ENCODE assay signal across 11 cellular contexts in the genomic region with DNA sequence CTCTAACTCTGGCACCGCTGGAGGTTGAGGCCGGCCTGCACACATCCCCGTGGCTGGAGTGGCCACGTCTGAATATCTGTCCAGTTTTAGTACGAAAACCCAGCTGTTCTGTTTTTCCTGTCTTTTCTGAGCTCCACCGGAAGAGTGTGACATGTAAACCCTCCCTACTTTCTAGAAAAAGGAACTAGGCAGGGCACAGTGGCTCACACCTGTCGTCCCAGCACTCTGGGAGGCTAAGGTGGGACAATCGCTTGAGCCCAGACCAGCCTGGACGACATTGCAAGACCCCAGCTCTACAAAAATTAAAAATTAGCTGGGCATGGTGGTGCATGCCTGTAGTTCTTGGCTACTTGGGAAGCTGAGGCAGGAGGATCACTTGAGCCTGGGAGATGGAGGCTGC. TPM values are rescaled to one million over a fixed set of nuclear protein-coding genes. Genes with fewer than 3 reads are reported as not detected.
DNase-seq lines count a peak whose midpoint lies in the region; ATAC-seq and TF ChIP-seq lines count a peak whose summit lies in the region.
"Had no signal": no experiment of that assay in that cellular context is flagged by ENCODE, and none has a peak within 500 bp of the region (broad histone marks: within the 10 kb centered on the region; RNA-seq: fewer than 3 reads in every experiment).

No MANE protein-coding gene starts in this region.

- H3K4me1 Mint-ChIP-seq in activated T-cell treated with anti-CD3 and anti-CD28 coated beads, Interleukin-2, amount 50 U/mL, for 24 hours (ENCODE audit: low read depth), result peaks cover 41% of the 10 kb centered on the region
- peaks cover 38% of the 10 kb centered on the region for H3K4me1 Mint-ChIP-seq in central memory CD8-positive, alpha-beta T cell
- H3K4me1 Mint-ChIP-seq in stimulated activated naive B cell treated with anti-CD40 and anti-IgM and Interleukin-4, amounts not matched to agents 10 μg/mL and 1 μg/mL and 100 μg/mL, for 72 hours, result peaks cover 24 to 44% of the 10 kb centered on the region in 2 donors

- no peaks in the 10 kb centered on the region for H3K9me3 Mint-ChIP-seq in activated T-cell treated with anti-CD3 and anti-CD28 coated beads, Interleukin-2, amount 50 U/mL, for 24 hours
- no peaks in the 10 kb centered on the region for H3K9me3 Mint-ChIP-seq in central memory CD8-positive, alpha-beta T cell
- no peaks in the 10 kb centered on the region for H3K9me3 Mint-ChIP-seq in stimulated activated naive B cell treated with anti-CD40 and anti-IgM and Interleukin-4, amounts not matched to agents 10 μg/mL and 1 μg/mL and 100 μg/mL, for 72 hours

- H3K27ac ChIP-seq in KOPT-K1 (ENCODE audit: low read depth, low read length, poor library complexity, severe bottlenecking) (peak overlapping the region; percentile 39), SK-N-SH (ENCODE audit: low read depth in 2 of 2, low read length in 1 of 2) (no peak overlapping the region)

- WGBS in SK-N-SH (ENCODE audit: low lambda C conversion rate), result 61% methylated on average over 9 of the region's 9 CpGs

- peak overlapping the region; percentile 87 for H3K27ac Mint-ChIP-seq in activated T-cell treated with anti-CD3 and anti-CD28 coated beads, Interleukin-2, amount 50 U/mL, for 24 hours
- H3K27ac Mint-ChIP-seq in central memory CD8-positive, alpha-beta T cell (ENCODE audit: low read depth), result no peak overlapping the region
- H3K27ac Mint-ChIP-seq in stimulated activated naive B cell treated with anti-CD40 and anti-IgM and Interleukin-4, amounts not matched to agents 10 μg/mL and 1 μg/mL and 100 μg/mL, for 72 hours, result peak overlapping the region; percentile 96

- no peaks in the 10 kb centered on the region for H4K20me1 ChIP-seq in SK-N-SH (ENCODE audit: insufficient read depth)

- no peak for TF ChIP-seq CTCF in SK-N-SH (IDR thresholded peaks at IDR 0.05)

- no peak for TF ChIP-seq EP300 in SK-N-SH (IDR thresholded peaks at IDR 0.05; ENCODE audit: borderline replicate concordance in 1 of 2, low read depth in 1 of 2, low read length in 1 of 2)

- no peaks in the 10 kb centered on the region for H3K27me3 Mint-ChIP-seq in activated T-cell treated with anti-CD3 and anti-CD28 coated beads, Interleukin-2, amount 50 U/mL, for 24 hours
- no peaks in the 10 kb centered on the region for H3K27me3 Mint-ChIP-seq in central memory CD8-positive, alpha-beta T cell
- H3K27me3 Mint-ChIP-seq in stimulated activated naive B cell treated with anti-CD40 and anti-IgM and Interleukin-4, amounts not matched to agents 10 μg/mL and 1 μg/mL and 100 μg/mL, for 72 hours, result no peaks in the 10 kb centered on the region

- CTCF ChIA-PET in SK-N-SH (lab: Yijun Ruan, JAX), result interaction anchor here (12.2 kb wide), 1 partner anchor 351 kb away, joined by 147 read pairs; a partner anchor contains a TSS

- H3K9ac ChIP-seq in SK-N-SH, result no peak overlapping the region

- peak; percentile 46 for DNase-seq in activated T-cell treated with anti-CD3 and anti-CD28 coated beads, Interleukin-2, amount 50 U/mL, for 24 hours
- DNase-seq in activated T-cell treated with anti-CD3 and anti-CD28 coated beads for 4 hours (no peak), SK-N-SH (no peak)
- no peak for DNase-seq in central memory CD8-positive, alpha-beta T cell (ENCODE audit: low spot score in 2 of 2)
- DNase-seq in stimulated activated naive B cell treated with anti-CD40 and anti-IgM and Interleukin-4, amounts not matched to agents 10 μg/mL and 1 μg/mL and 100 μg/mL, for 72 hours, result no peak
- DNase-seq in stimulated activated CD4-positive, alpha-beta T cell treated with anti-CD3 and anti-CD28 coated beads, Interleukin-1b, Interleukin-23, amount 100 ng/mL, for 48 hours, result no peak
- DNase-seq: central memory CD4-positive, alpha-beta T cell; mammary epithelial cell; NCI-H2171 had no signal

- no peak overlapping the region for H3K4me2 ChIP-seq in SK-N-SH

- H3K9me3 ChIP-seq in KOPT-K1 (ENCODE audit: insufficient read depth, low read length, poor library complexity, severe bottlenecking) (no peaks in the 10 kb centered on the region), SK-N-SH (no peaks in the 10 kb centered on the region)

- H3K36me3 Mint-ChIP-seq in activated T-cell treated with anti-CD3 and anti-CD28 coated beads, Interleukin-2, amount 50 U/mL, for 24 hours (ENCODE audit: low read depth), result no peaks in the 10 kb centered on the region
- H3K36me3 Mint-ChIP-seq in central memory CD8-positive, alpha-beta T cell (ENCODE audit: insufficient read depth), result peaks cover 9% of the 10 kb centered on the region
- peaks cover 0 to 1% of the 10 kb centered on the region in 2 donors for H3K36me3 Mint-ChIP-seq in stimulated activated naive B cell treated with anti-CD40 and anti-IgM and Interleukin-4, amounts not matched to agents 10 μg/mL and 1 μg/mL and 100 μg/mL, for 72 hours

- H3K27me3 ChIP-seq in SK-N-SH (ENCODE audit: insufficient read depth), result no peaks in the 10 kb centered on the region

- no peak overlapping the region for H2AFZ ChIP-seq in SK-N-SH (ENCODE audit: low read depth)

- no peaks in the 10 kb centered on the region for H3K36me3 ChIP-seq in KOPT-K1 (ENCODE audit: insufficient read depth, low read length)
- no peaks in the 10 kb centered on the region for H3K36me3 ChIP-seq in SK-N-SH (replicated peaks in 1 of 2; ENCODE audit: control insufficient read depth in 1 of 2, insufficient read depth in 2 of 2, low read length in 1 of 2)

- peaks cover 0 to 29% of the 10 kb centered on the region in 2 experiments; a peak in 1 of 4 replicates for H3K4me1 ChIP-seq in SK-N-SH (ENCODE audit: control insufficient read depth in 1 of 2, insufficient read depth in 2 of 2, low read depth in 1 of 2, low read length in 1 of 2)

- ATAC-seq in central memory CD8-positive, alpha-beta T cell (replicated peaks; ENCODE audit: extremely low read depth, poor library complexity, severe bottlenecking), result no peak
- peak; percentile 71 to 76 for ATAC-seq in stimulated activated naive B cell treated with anti-CD40 and anti-IgM and Interleukin-4, amounts not matched to agents 10 μg/mL and 1 μg/mL and 100 μg/mL, for 72 hours (replicated peaks)
- ATAC-seq in HG02884 (IDR thresholded peaks at IDR 0.05; ENCODE audit: unreplicated experiment), result no peak

- H3K79me2 ChIP-seq in SK-N-SH (ENCODE audit: insufficient read depth), result no peaks in the 10 kb centered on the region

- no peaks in the 10 kb centered on the region for H3K9me2 ChIP-seq in SK-N-SH

- H3K4me3 ChIP-seq in SK-N-SH (ENCODE audit: low read depth in 2 of 2, low read length in 1 of 2), result no peak overlapping the region

- H3F3A ChIP-seq in SK-N-SH (replicated peaks; ENCODE audit: insufficient read depth), result no peaks in the 10 kb centered on the region

- peak overlapping the region; percentile 60 for H3K4me3 Mint-ChIP-seq in activated T-cell treated with anti-CD3 and anti-CD28 coated beads, Interleukin-2, amount 50 U/mL, for 24 hours
- H3K4me3 Mint-ChIP-seq in central memory CD8-positive, alpha-beta T cell, result peak overlapping the region; percentile 30
- peak overlapping the region; percentile 78 to 80 for H3K4me3 Mint-ChIP-seq in stimulated activated naive B cell treated with anti-CD40 and anti-IgM and Interleukin-4, amounts not matched to agents 10 μg/mL and 1 μg/mL and 100 μg/mL, for 72 hours

- no peak for TF ChIP-seq RAD21 in SK-N-SH (IDR thresholded peaks at IDR 0.05; ENCODE audit: low read length)

- POLR2A ChIA-PET in SK-N-SH (lab: Yijun Ruan, JAX), result interaction anchor here (1.5 kb wide), 1 partner anchor 9 kb away, joined by 3 read pairs; no protein-coding TSS in a partner anchor

TF ChIP-seq in SK-N-SH, 30 proteins besides CTCF, POLR2A, EP300 and RAD21:
- TF ChIP-seq, protein P1, sequence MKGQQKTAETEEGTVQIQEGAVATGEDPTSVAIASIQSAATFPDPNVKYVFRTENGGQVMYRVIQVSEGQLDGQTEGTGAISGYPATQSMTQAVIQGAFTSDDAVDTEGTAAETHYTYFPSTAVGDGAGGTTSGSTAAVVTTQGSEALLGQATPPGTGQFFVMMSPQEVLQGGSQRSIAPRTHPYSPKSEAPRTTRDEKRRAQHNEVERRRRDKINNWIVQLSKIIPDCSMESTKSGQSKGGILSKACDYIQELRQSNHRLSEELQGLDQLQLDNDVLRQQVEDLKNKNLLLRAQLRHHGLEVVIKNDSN (IDR thresholded peaks at IDR 0.05; ENCODE audit: borderline replicate concordance, low read depth), result no peak
- TF ChIP-seq, protein P2, sequence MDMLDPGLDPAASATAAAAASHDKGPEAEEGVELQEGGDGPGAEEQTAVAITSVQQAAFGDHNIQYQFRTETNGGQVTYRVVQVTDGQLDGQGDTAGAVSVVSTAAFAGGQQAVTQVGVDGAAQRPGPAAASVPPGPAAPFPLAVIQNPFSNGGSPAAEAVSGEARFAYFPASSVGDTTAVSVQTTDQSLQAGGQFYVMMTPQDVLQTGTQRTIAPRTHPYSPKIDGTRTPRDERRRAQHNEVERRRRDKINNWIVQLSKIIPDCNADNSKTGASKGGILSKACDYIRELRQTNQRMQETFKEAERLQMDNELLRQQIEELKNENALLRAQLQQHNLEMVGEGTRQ (IDR thresholded peaks at IDR 0.05; ENCODE audit: borderline replicate concordance, low read depth, low read length), result no peak
- TF ChIP-seq TEAD4 (IDR thresholded peaks at IDR 0.05; ENCODE audit: borderline replicate concordance, insufficient read depth), result no peak

RNA-seq across cellular contexts. Expression of a gene that starts 8.2 kb away (rescaled TPM):
- polyA plus RNA-seq in SK-N-SH (2012; rRNA removed), result 46.8 and 61.3 TPM in 2 replicates
- 18.4 and 23.3 TPM in 2 replicates for polyA plus RNA-seq in SK-N-SH (2012; cell fraction: cytosol; rRNA removed)
- polyA plus RNA-seq in SK-N-SH (2012; cell fraction: nucleus; rRNA removed), result 262 and 272 TPM in 2 replicates

RNA-seq across cellular contexts. Expression of a gene that starts 36.4 kb away (rescaled TPM):
- 157 and 164 TPM in 2 replicates for polyA plus RNA-seq in SK-N-SH (2012; rRNA removed)
- 179 and 207 TPM in 2 replicates for polyA plus RNA-seq in SK-N-SH (2012; cell fraction: cytosol; rRNA removed)
- 80.9 and 111 TPM in 2 replicates for polyA plus RNA-seq in SK-N-SH (2012; cell fraction: nucleus; rRNA removed)

RNA-seq across cellular contexts. Expression of a gene that starts 53.6 kb away (rescaled TPM):
- polyA plus RNA-seq in SK-N-SH (2012; rRNA removed), result not detected in 2 replicates
- 0.01 TPM in 2 replicates for polyA plus RNA-seq in SK-N-SH (2012; cell fraction: cytosol; rRNA removed)
- not detected in 2 replicates for polyA plus RNA-seq in SK-N-SH (2012; cell fraction: nucleus; rRNA removed)
- polyA plus RNA-seq: mammary epithelial cell had no signal

Comparison
In these comparisons a context has a peak if more than half of its experiments do, and no peak if none do; other contexts are left out.
1. ATAC-seq: peak in stimulated activated naive B cell treated with anti-CD40 and anti-IgM and Interleukin-4, amounts not matched to agents 10 μg/mL and 1 μg/mL and 100 μg/mL, for 72 hours (2 of 2); none in central memory CD8-positive, alpha-beta T cell (single experiment) and HG02884 (single experiment).
2. Peak in every context shown above with its lines, with median percentiles within 50 percentile points of each other: H3K4me3 Mint-ChIP-seq.